Comparison of ENCODE assay signal across 8 cellular contexts in genomic region chr6:83860347-83860731, GRCh38. TPM values are rescaled to one million over a fixed set of nuclear protein-coding genes. Genes with fewer than 3 reads are reported as not detected.
DNase-seq lines count a peak whose midpoint lies in the region; ATAC-seq and TF ChIP-seq lines count a peak whose summit lies in the region.

No MANE protein-coding gene starts in this region.

- peaks cover 8% of the 10 kb centered on the region for H3K79me2 ChIP-seq in fibroblast of lung (ENCODE audit: control insufficient read depth, insufficient read depth, low read length)

- H3K36me3 ChIP-seq in Panc1 (ENCODE audit: control insufficient read depth, insufficient read depth, low read length) = peaks cover 6% of the 10 kb centered on the region
- no peaks in the 10 kb centered on the region for H3K36me3 ChIP-seq in fibroblast of lung (ENCODE audit: control insufficient read depth, insufficient read depth, low read length)
- H3K36me3 ChIP-seq in skeletal muscle satellite cell (ENCODE audit: insufficient read depth, low read length) = no peaks in the 10 kb centered on the region

- POLR2A ChIA-PET in Panc1 (lab: Charles Lee) = interaction anchor here (0.6 kb wide), 1 partner anchor 15 kb away, joined by 3 read pairs; no protein-coding TSS in a partner anchor

- H3K27ac ChIP-seq in Panc1 (ENCODE audit: low read length) = peak overlapping the region; percentile 82
- no peak overlapping the region for H3K27ac ChIP-seq in fibroblast of lung (ENCODE audit: insufficient read depth, low read length)

- no peaks in the 10 kb centered on the region for H3K27me3 ChIP-seq in Panc1 (ENCODE audit: control insufficient read depth, insufficient read depth, low read length)
- no peaks in the 10 kb centered on the region for H3K27me3 ChIP-seq in fibroblast of lung (ENCODE audit: control insufficient read depth, insufficient read depth, low read length)
- H3K27me3 ChIP-seq in skeletal muscle satellite cell (ENCODE audit: control insufficient read depth, insufficient read depth, low read length) = peaks cover 7% of the 10 kb centered on the region

- H3K4me2 ChIP-seq in fibroblast of lung (ENCODE audit: extremely low read depth, insufficient read depth, low read length) (peak overlapping the region; percentile 80), skeletal muscle satellite cell (ENCODE audit: low read length) (peak overlapping the region; percentile 79)

- in situ Hi-C loops in Panc1 (cut with HindIII; ENCODE audit: low pct_unique_long_range_greater_than_20kb, low sequenced_read_pairs) = no loop called here

- no peak for ATAC-seq in Panc1
- ATAC-seq in HG03521 (IDR thresholded peaks at IDR 0.05; ENCODE audit: unreplicated experiment) = no peak

- no peaks in the 10 kb centered on the region for H4K20me1 ChIP-seq in fibroblast of lung (ENCODE audit: control insufficient read depth, extremely low read depth, insufficient read depth, low read length)

- no TSS peak for BruUV-seq in Panc1 (replicated peaks; lab: Mats Ljungman, UMichigan)

- TF ChIP-seq CTCF in Panc1 (IDR thresholded peaks at IDR 0.05) (no peak), fibroblast of lung (conservative IDR thresholded peaks at IDR 0.05 in 1 of 2, IDR thresholded peaks at IDR 0.05 in 1 of 2; ENCODE audit: low read depth in 1 of 2, low read length in 2 of 2) (no peak)

- H3K4me1 ChIP-seq in Panc1 (ENCODE audit: control insufficient read depth, insufficient read depth, low read length) (peaks cover 11% of the 10 kb centered on the region), fibroblast of lung (ENCODE audit: control insufficient read depth, extremely low read depth, insufficient read depth, low read length) (no peaks in the 10 kb centered on the region), skeletal muscle satellite cell (ENCODE audit: control insufficient read depth, insufficient read depth, low read length) (peaks cover 18% of the 10 kb centered on the region)

- H3K9me3 ChIP-seq in Panc1 (ENCODE audit: control insufficient read depth, insufficient read depth, low read depth, low read length) = no peaks in the 10 kb centered on the region
- H3K9me3 ChIP-seq in fibroblast of lung (ENCODE audit: control insufficient read depth, insufficient read depth, low read depth, low read length) = no peaks in the 10 kb centered on the region
- H3K9me3 ChIP-seq in skeletal muscle satellite cell (replicated peaks; ENCODE audit: low read length) = no peaks in the 10 kb centered on the region

- H3K4me3 ChIP-seq in Panc1 (ENCODE audit: low read depth in 2 of 2, low read length in 2 of 2) = peak overlapping the region; percentile 68 to 79
- H3K4me3 ChIP-seq in fibroblast of lung (replicated peaks in 1 of 4; ENCODE audit: control extremely low read depth in 1 of 4, insufficient read depth in 1 of 4, low read depth in 3 of 4, low read length in 4 of 4) = peak overlapping the region; percentile 39 to 85 (median 76)
- peak overlapping the region; percentile 80 for H3K4me3 ChIP-seq in skeletal muscle satellite cell (ENCODE audit: low read length)

- intact Hi-C loops in Panc1 (cut with micrococcal nuclease; ENCODE audit: unreplicated experiment) = no loop called here

- no peak overlapping the region for H3K9ac ChIP-seq in fibroblast of lung (ENCODE audit: insufficient read depth, low read length)
- H3K9ac ChIP-seq in skeletal muscle satellite cell (ENCODE audit: low read depth, low read length) = peak overlapping the region; percentile 84

- H2AFZ ChIP-seq in fibroblast of lung (ENCODE audit: low read length) = no peak overlapping the region

- peak; percentile 55 for DNase-seq in NCI-H2107 treated with DMSO at 0.1 percent for 48 hours (lab: John Stamatoyannopoulos, UW; ENCODE audit: unreplicated experiment)
- DNase-seq in NCI-H2107 (lab: John Stamatoyannopoulos, UW) = no peak
- DNase-seq in Panc1 (ENCODE audit: low read depth, low spot score) = no peak
- DNase-seq in fibroblast of lung (ENCODE audit: low read depth in 2 of 2) = no peak
- no peak for DNase-seq in NCI-H1048 (lab: John Stamatoyannopoulos, UW)
- no peak for DNase-seq in NK-92 treated with Interleukin-12 subunit alpha and Interleukin-12 subunit beta, amount 100 ng/mL, for 24 hours (lab: John Stamatoyannopoulos, UW)

- CTCF ChIA-PET in Panc1 (lab: Charles Lee) = interaction anchor here (1.2 kb wide), 1 partner anchor 245 kb away, joined by 3 read pairs; no protein-coding TSS in a partner anchor

RNA-seq across cellular contexts. Expression of gene CYB5R4, which starts 0.8 kb away (rescaled TPM):
- 31.7 TPM for total RNA-seq in Panc1 (2021; ENCODE audit: unreplicated experiment)
- polyA plus RNA-seq in Panc1 (2012; ENCODE audit: insufficient read length) = 12.4 TPM
- total RNA-seq in fibroblast of lung = 2.3 and 4.3 TPM in 2 replicates
- 9.9 and 10.6 TPM in 2 replicates for polyA plus RNA-seq in fibroblast of lung
- 8.7 and 8.9 TPM in 2 replicates for polyA plus RNA-seq in fibroblast of lung (2012)
- polyA minus RNA-seq in fibroblast of lung (ENCODE audit: low replicate concordance) = 0.27 and 0.30 TPM in 2 replicates
- total RNA-seq in skeletal muscle satellite cell (2012; rRNA removed) = 4.8 and 6.3 TPM in 2 replicates

RNA-seq across cellular contexts. Expression of gene RIPPLY2, which starts 7.2 kb away (rescaled TPM):
- total RNA-seq in Panc1 (2021; ENCODE audit: unreplicated experiment) (6.5 TPM), fibroblast of lung (0.51 TPM in 1 of 2 replicates, not detected in the other)
- 7.8 TPM for polyA plus RNA-seq in Panc1 (2012; ENCODE audit: insufficient read length)
- not detected in 2 replicates for polyA plus RNA-seq in fibroblast of lung
- polyA plus RNA-seq in fibroblast of lung (2012) = 0.28 TPM in 1 of 2 replicates, not detected in the other
- polyA minus RNA-seq in fibroblast of lung (ENCODE audit: low replicate concordance) = 1.1 TPM in 1 of 2 replicates, not detected in the other
- under 0.01 and 0.87 TPM in 2 replicates for total RNA-seq in skeletal muscle satellite cell (2012; rRNA removed)
